ENCODE assay signal across 1 cellular context in the genomic region with DNA sequence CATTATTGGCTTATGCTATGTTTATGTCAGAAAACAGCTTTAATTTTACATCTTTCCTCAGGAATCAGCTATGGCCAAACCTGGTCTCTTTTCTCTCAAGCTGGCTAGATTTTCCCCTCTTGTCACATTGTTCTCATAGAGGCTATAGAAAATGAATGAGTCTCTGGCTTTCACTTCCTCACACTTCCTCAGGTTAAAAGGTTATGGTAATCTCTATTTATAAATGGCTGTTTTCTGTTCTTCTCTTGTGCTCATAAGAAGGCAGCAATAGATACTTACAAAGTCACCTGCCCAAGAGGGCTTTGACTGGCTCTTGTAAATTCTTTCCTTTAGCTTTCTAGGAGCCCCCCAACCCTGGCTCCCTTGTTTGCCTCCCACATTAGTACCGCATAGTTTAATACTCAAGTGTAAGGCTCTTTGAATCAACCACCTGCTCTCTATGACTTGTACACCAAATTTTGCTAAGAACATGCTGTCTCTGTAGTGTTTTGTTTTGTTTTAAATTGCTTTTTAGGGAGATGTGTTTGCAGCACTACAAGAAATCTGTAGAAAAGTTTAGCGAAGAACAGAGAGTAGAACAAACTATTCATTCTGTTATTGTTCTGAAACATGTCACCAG.
TF ChIP-seq lines count a peak whose summit lies in the region.

No MANE protein-coding gene starts in this region.

TF ChIP-seq in GM12878, 131 proteins besides CTCF, POLR2A, EP300 and RAD21 (continued from another document):
- peak; percentile 64 for TF ChIP-seq RUNX3 (IDR thresholded peaks at IDR 0.05; ENCODE audit: low read length)
- no peak for TF ChIP-seq POLR2AphosphoS5 (IDR thresholded peaks at IDR 0.05; ENCODE audit: low read length)
- TF ChIP-seq FOXM1 (IDR thresholded peaks at IDR 0.05; ENCODE audit: low read depth, low read length), result 0 out of 2 replicates have a peak, but pooled peaks have one; percentile 47
- TF ChIP-seq, protein P1, sequence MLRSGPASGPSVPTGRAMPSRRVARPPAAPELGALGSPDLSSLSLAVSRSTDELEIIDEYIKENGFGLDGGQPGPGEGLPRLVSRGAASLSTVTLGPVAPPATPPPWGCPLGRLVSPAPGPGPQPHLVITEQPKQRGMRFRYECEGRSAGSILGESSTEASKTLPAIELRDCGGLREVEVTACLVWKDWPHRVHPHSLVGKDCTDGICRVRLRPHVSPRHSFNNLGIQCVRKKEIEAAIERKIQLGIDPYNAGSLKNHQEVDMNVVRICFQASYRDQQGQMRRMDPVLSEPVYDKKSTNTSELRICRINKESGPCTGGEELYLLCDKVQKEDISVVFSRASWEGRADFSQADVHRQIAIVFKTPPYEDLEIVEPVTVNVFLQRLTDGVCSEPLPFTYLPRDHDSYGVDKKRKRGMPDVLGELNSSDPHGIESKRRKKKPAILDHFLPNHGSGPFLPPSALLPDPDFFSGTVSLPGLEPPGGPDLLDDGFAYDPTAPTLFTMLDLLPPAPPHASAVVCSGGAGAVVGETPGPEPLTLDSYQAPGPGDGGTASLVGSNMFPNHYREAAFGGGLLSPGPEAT (IDR thresholded peaks at IDR 0.05; ENCODE audit: low read depth), result 0 out of 2 replicates have a peak, but pooled peaks have one; percentile 61
- peak; percentile 47 to 70; a peak in 3 of 4 replicates for TF ChIP-seq BHLHE40 (IDR thresholded peaks at IDR 0.05; ENCODE audit: borderline replicate concordance in 1 of 2, low read depth in 2 of 2, low read length in 1 of 2)
- TF ChIP-seq ATF7 (IDR thresholded peaks at IDR 0.05; ENCODE audit: low read depth), result peak; percentile 65
- TF ChIP-seq RCOR1 (conservative IDR thresholded peaks at IDR 0.05; ENCODE audit: low read depth, low read length), result peak; percentile 67; the same call in 1 of the 2 replicates
- no peak for TF ChIP-seq HDGF (IDR thresholded peaks at IDR 0.05)
- TF ChIP-seq, protein P2, sequence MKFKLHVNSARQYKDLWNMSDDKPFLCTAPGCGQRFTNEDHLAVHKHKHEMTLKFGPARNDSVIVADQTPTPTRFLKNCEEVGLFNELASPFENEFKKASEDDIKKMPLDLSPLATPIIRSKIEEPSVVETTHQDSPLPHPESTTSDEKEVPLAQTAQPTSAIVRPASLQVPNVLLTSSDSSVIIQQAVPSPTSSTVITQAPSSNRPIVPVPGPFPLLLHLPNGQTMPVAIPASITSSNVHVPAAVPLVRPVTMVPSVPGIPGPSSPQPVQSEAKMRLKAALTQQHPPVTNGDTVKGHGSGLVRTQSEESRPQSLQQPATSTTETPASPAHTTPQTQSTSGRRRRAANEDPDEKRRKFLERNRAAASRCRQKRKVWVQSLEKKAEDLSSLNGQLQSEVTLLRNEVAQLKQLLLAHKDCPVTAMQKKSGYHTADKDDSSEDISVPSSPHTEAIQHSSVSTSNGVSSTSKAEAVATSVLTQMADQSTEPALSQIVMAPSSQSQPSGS (IDR thresholded peaks at IDR 0.05; ENCODE audit: low read length), result peak; percentile 49; the same call in 1 of the 2 replicates
- TF ChIP-seq ETV6 (conservative IDR thresholded peaks at IDR 0.05 in 1 of 2, IDR thresholded peaks at IDR 0.05 in 1 of 2; ENCODE audit: borderline replicate concordance in 1 of 2, low read depth in 1 of 2), result peak in 1 of 2 experiments; percentile 73; a peak in 1 of 4 replicates
- TF ChIP-seq ASH2L (IDR thresholded peaks at IDR 0.05; ENCODE audit: borderline replicate concordance, low read depth), result no peak
- TF ChIP-seq IKZF2 (IDR thresholded peaks at IDR 0.05), result peak; percentile 69 to 74; a peak in 2 of 4 replicates
- peak; percentile 49; the same call in 1 of the 2 replicates for TF ChIP-seq DPF2 (IDR thresholded peaks at IDR 0.05)
- no peak for TF ChIP-seq KLF5 (IDR thresholded peaks at IDR 0.05; ENCODE audit: partially characterized antibody)
- TF ChIP-seq TBL1XR1 (IDR thresholded peaks at IDR 0.05; ENCODE audit: low read depth, low read length), result peak; percentile 69; the same call in 1 of the 2 replicates
- TF ChIP-seq, protein P3, sequence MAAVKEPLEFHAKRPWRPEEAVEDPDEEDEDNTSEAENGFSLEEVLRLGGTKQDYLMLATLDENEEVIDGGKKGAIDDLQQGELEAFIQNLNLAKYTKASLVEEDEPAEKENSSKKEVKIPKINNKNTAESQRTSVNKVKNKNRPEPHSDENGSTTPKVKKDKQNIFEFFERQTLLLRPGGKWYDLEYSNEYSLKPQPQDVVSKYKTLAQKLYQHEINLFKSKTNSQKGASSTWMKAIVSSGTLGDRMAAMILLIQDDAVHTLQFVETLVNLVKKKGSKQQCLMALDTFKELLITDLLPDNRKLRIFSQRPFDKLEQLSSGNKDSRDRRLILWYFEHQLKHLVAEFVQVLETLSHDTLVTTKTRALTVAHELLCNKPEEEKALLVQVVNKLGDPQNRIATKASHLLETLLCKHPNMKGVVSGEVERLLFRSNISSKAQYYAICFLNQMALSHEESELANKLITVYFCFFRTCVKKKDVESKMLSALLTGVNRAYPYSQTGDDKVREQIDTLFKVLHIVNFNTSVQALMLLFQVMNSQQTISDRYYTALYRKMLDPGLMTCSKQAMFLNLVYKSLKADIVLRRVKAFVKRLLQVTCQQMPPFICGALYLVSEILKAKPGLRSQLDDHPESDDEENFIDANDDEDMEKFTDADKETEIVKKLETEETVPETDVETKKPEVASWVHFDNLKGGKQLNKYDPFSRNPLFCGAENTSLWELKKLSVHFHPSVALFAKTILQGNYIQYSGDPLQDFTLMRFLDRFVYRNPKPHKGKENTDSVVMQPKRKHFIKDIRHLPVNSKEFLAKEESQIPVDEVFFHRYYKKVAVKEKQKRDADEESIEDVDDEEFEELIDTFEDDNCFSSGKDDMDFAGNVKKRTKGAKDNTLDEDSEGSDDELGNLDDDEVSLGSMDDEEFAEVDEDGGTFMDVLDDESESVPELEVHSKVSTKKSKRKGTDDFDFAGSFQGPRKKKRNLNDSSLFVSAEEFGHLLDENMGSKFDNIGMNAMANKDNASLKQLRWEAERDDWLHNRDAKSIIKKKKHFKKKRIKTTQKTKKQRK (IDR thresholded peaks at IDR 0.05; ENCODE audit: low read depth, low read length), result no peak
- TF ChIP-seq PAX8 (IDR thresholded peaks at IDR 0.05), result no peak
- TF ChIP-seq RAD51 (IDR thresholded peaks at IDR 0.05), result peak; percentile 44; the same call in 1 of the 2 replicates
- TF ChIP-seq, protein P4, sequence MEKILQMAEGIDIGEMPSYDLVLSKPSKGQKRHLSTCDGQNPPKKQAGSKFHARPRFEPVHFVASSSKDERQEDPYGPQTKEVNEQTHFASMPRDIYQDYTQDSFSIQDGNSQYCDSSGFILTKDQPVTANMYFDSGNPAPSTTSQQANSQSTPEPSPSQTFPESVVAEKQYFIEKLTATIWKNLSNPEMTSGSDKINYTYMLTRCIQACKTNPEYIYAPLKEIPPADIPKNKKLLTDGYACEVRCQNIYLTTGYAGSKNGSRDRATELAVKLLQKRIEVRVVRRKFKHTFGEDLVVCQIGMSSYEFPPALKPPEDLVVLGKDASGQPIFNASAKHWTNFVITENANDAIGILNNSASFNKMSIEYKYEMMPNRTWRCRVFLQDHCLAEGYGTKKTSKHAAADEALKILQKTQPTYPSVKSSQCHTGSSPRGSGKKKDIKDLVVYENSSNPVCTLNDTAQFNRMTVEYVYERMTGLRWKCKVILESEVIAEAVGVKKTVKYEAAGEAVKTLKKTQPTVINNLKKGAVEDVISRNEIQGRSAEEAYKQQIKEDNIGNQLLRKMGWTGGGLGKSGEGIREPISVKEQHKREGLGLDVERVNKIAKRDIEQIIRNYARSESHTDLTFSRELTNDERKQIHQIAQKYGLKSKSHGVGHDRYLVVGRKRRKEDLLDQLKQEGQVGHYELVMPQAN (conservative IDR thresholded peaks at IDR 0.05), result no peak
- TF ChIP-seq ZZZ3 (IDR thresholded peaks at IDR 0.05; ENCODE audit: control insufficient read depth, insufficient read length, low read depth), result no peak
- TF ChIP-seq MTA2 (IDR thresholded peaks at IDR 0.05; ENCODE audit: low read depth), result peak; percentile 69
- peak; percentile 51; the same call in 1 of the 2 replicates for TF ChIP-seq IKZF1 (conservative IDR thresholded peaks at IDR 0.05)
- TF ChIP-seq CREM (IDR thresholded peaks at IDR 0.05; ENCODE audit: low read depth), result peak; percentile 36; the same call in 1 of the 2 replicates
- no peak for TF ChIP-seq KDM1A (IDR thresholded peaks at IDR 0.05; ENCODE audit: borderline replicate concordance)
- TF ChIP-seq, protein P5, sequence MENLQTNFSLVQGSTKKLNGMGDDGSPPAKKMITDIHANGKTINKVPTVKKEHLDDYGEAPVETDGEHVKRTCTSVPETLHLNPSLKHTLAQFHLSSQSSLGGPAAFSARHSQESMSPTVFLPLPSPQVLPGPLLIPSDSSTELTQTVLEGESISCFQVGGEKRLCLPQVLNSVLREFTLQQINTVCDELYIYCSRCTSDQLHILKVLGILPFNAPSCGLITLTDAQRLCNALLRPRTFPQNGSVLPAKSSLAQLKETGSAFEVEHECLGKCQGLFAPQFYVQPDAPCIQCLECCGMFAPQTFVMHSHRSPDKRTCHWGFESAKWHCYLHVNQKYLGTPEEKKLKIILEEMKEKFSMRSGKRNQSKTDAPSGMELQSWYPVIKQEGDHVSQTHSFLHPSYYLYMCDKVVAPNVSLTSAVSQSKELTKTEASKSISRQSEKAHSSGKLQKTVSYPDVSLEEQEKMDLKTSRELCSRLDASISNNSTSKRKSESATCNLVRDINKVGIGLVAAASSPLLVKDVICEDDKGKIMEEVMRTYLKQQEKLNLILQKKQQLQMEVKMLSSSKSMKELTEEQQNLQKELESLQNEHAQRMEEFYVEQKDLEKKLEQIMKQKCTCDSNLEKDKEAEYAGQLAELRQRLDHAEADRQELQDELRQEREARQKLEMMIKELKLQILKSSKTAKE (IDR thresholded peaks at IDR 0.05; ENCODE audit: low read depth, poor library complexity, severe bottlenecking), result peak; percentile 42
- TF ChIP-seq JUNB (IDR thresholded peaks at IDR 0.05), result peak; percentile 18; the same call in 1 of the 2 replicates
- TF ChIP-seq ZNF384 (IDR thresholded peaks at IDR 0.05; ENCODE audit: borderline replicate concordance, low read depth, low read length), result no peak; the same call in 1 of the 2 replicates
- TF ChIP-seq SPI1 (IDR thresholded peaks at IDR 0.05; ENCODE audit: borderline replicate concordance, insufficient read depth, low read depth, low read length), result peak; percentile 96
